ENCODE assay signal across 36 cellular contexts in genomic region chr12:14332482-14332881, GRCh38.
"Had no signal": no experiment of that assay in that cellular context is flagged by ENCODE, and none has a peak within 500 bp of the region (broad histone marks: within the 10 kb centered on the region; RNA-seq: fewer than 3 reads in every experiment).

No MANE protein-coding gene starts in this region.

- H3K9me3 ChIP-seq: MG63 had no signal

- DNase-seq: Karpas-422, Kasumi-1, MG63, MM.1S, MV-4-11, NCI-H1048, NCI-H1092, NCI-H1092 treated with DMSO at 0.1 percent for 48 hours, NCI-H1105, NCI-H1105 treated with DMSO at 0.1 percent for 48 hours, NCI-H1417, NCI-H1417 treated with DMSO at 0.1 percent for 48 hours, NCI-H1436, NCI-H1436 treated with DMSO at 0.1 percent for 48 hours, NCI-H146, NCI-H1694, NCI-H1694 treated with DMSO at 0.1 percent for 48 hours, NCI-H187, NCI-H187 treated with DMSO at 0.1 percent for 48 hours, NCI-H1930, NCI-H2029, NCI-H2029 treated with DMSO at 0.1 percent for 48 hours, NCI-H2081, NCI-H2081 treated with DMSO at 0.1 percent for 48 hours, NCI-H2107, NCI-H2171, NCI-H2171 treated with DMSO at 0.1 percent for 48 hours, NCI-H2227 treated with DMSO at 0.1 percent for 48 hours, NCI-H226, NCI-H345, NCI-H446, NCI-H446 treated with DMSO at 0.1 percent for 48 hours, NCI-H510A, NCI-H510A treated with DMSO at 0.1 percent for 48 hours, NCI-H524, NCI-H524 treated with DMSO at 0.1 percent for 48 hours had no signal

- H3K36me3 ChIP-seq: MG63 had no signal

- H3K27me3 ChIP-seq: MG63 had no signal

- H3K4me3 ChIP-seq: MG63 had no signal
